18 cellular contexts compared by ENCODE assay signal in genomic region chr1:114155756-114156155, GRCh38. TPM values are rescaled to one million over a fixed set of nuclear protein-coding genes. Genes with fewer than 3 reads are reported as not detected.
"Had no signal": no experiment of that assay in that cellular context is flagged by ENCODE, and none has a peak within 500 bp of the region (broad histone marks: within the 10 kb centered on the region; RNA-seq: fewer than 3 reads in every experiment).

No MANE protein-coding gene starts in this region.

- DNase-seq: effector CD8-positive, alpha-beta T cell; foreskin keratinocyte; heart left ventricle; natural killer cell; occipital lobe; right lobe of liver; small intestine; stimulated activated CD4-positive, alpha-beta T cell treated with anti-CD3 and anti-CD28 coated beads, Interleukin-15, amount 100 ng/mL, for 24 hours; stimulated activated CD4-positive, alpha-beta T cell treated with anti-CD3 and anti-CD28 coated beads, Interleukin-2, amount 100 ng/mL, for 48 hours; stimulated activated naive CD8-positive, alpha-beta T cell treated with anti-CD3 and anti-CD28 coated beads, Interleukin-15, amount 100 ng/mL, for 72 hours; transverse colon had no signal

- ATAC-seq: gastroesophageal sphincter, left lobe of liver, right lobe of liver had no signal

RNA-seq across cellular contexts. Expression of gene SYT6, which starts 2.1 kb away (rescaled TPM):
- total RNA-seq: endothelial cell of umbilical vein, epithelial cell of proximal tubule, fibroblast of lung, foreskin keratinocyte, pulmonary artery endothelial cell, right lobe of liver, vagina had no signal
